1 cellular context compared by ENCODE assay signal in genomic region chr2:165833156-165833555, GRCh38.
TF ChIP-seq lines count a peak whose summit lies in the region.

No MANE protein-coding gene starts in this region.

TF ChIP-seq in IMR-90, 13 proteins besides CTCF, POLR2A, EP300 and RAD21:
- no peak for TF ChIP-seq CHD1 (IDR thresholded peaks at IDR 0.05; ENCODE audit: low read depth, low read length)
- TF ChIP-seq MXI1 (IDR thresholded peaks at IDR 0.05; ENCODE audit: borderline replicate concordance, low read depth, low read length), result no peak
- TF ChIP-seq MAZ (IDR thresholded peaks at IDR 0.05; ENCODE audit: borderline replicate concordance, low read depth, low read length), result no peak
- no peak for TF ChIP-seq SMC3 (IDR thresholded peaks at IDR 0.05; ENCODE audit: low read depth, low read length)
- no peak for TF ChIP-seq RFX5 (IDR thresholded peaks at IDR 0.05; ENCODE audit: low read depth, low read length)
- no peak for TF ChIP-seq CEBPB (IDR thresholded peaks at IDR 0.05; ENCODE audit: low read depth, low read length)
- TF ChIP-seq NFE2L2 (IDR thresholded peaks at IDR 0.05; ENCODE audit: low read depth, low read length), result no peak
- no peak for TF ChIP-seq BHLHE40 (IDR thresholded peaks at IDR 0.05; ENCODE audit: low read depth, low read length)
- TF ChIP-seq, protein P1, sequence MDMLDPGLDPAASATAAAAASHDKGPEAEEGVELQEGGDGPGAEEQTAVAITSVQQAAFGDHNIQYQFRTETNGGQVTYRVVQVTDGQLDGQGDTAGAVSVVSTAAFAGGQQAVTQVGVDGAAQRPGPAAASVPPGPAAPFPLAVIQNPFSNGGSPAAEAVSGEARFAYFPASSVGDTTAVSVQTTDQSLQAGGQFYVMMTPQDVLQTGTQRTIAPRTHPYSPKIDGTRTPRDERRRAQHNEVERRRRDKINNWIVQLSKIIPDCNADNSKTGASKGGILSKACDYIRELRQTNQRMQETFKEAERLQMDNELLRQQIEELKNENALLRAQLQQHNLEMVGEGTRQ (IDR thresholded peaks at IDR 0.05; ENCODE audit: low read depth, low read length), result no peak
- TF ChIP-seq RCOR1 (IDR thresholded peaks at IDR 0.05; ENCODE audit: insufficient replicate concordance, low read length), result no peak
- no peak for TF ChIP-seq FOS (IDR thresholded peaks at IDR 0.05; ENCODE audit: low read depth, low read length)
